ENCODE assay signal across 1 cellular context in the genomic region with DNA sequence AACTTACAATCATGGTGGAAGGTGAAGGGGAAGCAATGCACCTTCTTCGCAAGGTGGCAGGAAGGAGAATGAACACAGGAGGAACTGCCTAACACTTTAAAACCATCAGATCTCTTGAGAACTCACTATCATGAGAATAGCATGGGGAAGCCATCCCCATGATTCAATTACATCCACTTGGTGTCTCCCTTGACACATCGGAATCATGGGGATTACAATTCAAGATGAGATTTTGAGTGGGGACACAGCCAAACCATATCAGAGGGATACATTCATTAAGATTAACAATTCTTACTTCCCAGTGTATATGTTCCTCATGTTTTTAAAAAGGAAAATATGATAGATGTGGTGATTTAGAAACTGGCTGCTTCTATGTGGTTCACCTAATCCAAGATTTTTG.
TF ChIP-seq lines count a peak whose summit lies in the region.

No MANE protein-coding gene starts in this region.

TF ChIP-seq in H1, 55 proteins besides CTCF, POLR2A, EP300 and RAD21:
- TF ChIP-seq RXRA (IDR thresholded peaks at IDR 0.05; ENCODE audit: insufficient read depth, low read depth, low read length) (no peak), CHD2 (IDR thresholded peaks at IDR 0.05; ENCODE audit: low read length) (no peak), JUND (IDR thresholded peaks at IDR 0.05; ENCODE audit: low read length) (no peak), TAF1 (IDR thresholded peaks at IDR 0.05; ENCODE audit: low read depth, low read length) (no peak), SAP30 (IDR thresholded peaks at IDR 0.05; ENCODE audit: insufficient read depth, insufficient replicate concordance, low read length) (no peak), TEAD4 (IDR thresholded peaks at IDR 0.05; ENCODE audit: low read depth, low read length) (no peak), BCL11A (IDR thresholded peaks at IDR 0.05; ENCODE audit: low read depth in 2 of 2, low read length in 2 of 2) (no peak), SIN3A (conservative IDR thresholded peaks at IDR 0.05 in 1 of 2, IDR thresholded peaks at IDR 0.05 in 1 of 2; ENCODE audit: low read depth in 1 of 2, low read length in 2 of 2) (no peak), CEBPB (IDR thresholded peaks at IDR 0.05; ENCODE audit: low read depth, low read length) (no peak), CTBP2 (IDR thresholded peaks at IDR 0.05; ENCODE audit: borderline replicate concordance, insufficient read depth, insufficient read length, low read length) (no peak), CBX8 (IDR thresholded peaks at IDR 0.05; ENCODE audit: borderline replicate concordance, low read depth, low read length) (no peak), NRF1 (IDR thresholded peaks at IDR 0.05; ENCODE audit: low read depth, low read length) (no peak)
- TF ChIP-seq, protein P1, sequence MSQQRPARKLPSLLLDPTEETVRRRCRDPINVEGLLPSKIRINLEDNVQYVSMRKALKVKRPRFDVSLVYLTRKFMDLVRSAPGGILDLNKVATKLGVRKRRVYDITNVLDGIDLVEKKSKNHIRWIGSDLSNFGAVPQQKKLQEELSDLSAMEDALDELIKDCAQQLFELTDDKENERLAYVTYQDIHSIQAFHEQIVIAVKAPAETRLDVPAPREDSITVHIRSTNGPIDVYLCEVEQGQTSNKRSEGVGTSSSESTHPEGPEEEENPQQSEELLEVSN (IDR thresholded peaks at IDR 0.05): no peak
- TF ChIP-seq, protein P2, sequence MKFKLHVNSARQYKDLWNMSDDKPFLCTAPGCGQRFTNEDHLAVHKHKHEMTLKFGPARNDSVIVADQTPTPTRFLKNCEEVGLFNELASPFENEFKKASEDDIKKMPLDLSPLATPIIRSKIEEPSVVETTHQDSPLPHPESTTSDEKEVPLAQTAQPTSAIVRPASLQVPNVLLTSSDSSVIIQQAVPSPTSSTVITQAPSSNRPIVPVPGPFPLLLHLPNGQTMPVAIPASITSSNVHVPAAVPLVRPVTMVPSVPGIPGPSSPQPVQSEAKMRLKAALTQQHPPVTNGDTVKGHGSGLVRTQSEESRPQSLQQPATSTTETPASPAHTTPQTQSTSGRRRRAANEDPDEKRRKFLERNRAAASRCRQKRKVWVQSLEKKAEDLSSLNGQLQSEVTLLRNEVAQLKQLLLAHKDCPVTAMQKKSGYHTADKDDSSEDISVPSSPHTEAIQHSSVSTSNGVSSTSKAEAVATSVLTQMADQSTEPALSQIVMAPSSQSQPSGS (IDR thresholded peaks at IDR 0.05; ENCODE audit: low read length): no peak
